8 cellular contexts compared by ENCODE assay signal in the genomic region with DNA sequence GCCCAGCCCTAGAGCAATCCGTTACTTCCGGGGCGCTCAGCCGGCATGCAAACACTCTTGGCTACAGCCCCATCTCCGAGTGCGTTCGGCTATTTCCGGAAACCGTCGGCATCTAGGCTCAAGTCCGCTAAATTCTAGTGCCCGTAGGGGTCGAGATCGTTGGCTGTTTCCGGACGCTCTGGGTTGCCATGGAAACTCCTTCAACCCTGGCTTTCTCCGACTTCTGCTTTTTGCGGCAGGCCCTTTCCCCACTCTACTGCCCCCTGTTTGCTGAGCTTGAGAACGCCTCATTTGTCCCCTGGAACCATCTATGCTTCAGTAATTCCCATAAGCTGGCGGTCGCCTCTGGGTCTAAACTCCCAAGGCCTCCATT. TPM values are rescaled to one million over a fixed set of nuclear protein-coding genes. Genes with fewer than 3 reads are reported as not detected.
DNase-seq lines count a peak whose midpoint lies in the region; ATAC-seq, FAIRE-seq and TF ChIP-seq lines count a peak whose summit lies in the region.

No MANE protein-coding gene starts in this region.

- H3K27ac ChIP-seq in right atrium auricular region (peak overlapping the region; percentile 97 to 99), prostate gland (peak overlapping the region; percentile 87 to 90)

- TF ChIP-seq CTCF in right atrium auricular region (IDR thresholded peaks at IDR 0.05) (peak; percentile 24 to 74), prostate gland (IDR thresholded peaks at IDR 0.05) (peak; percentile 28 to 64 (median 50))

- under 1% methylated on average over 21 of the region's 21 CpGs for WGBS in prostate gland

- no peaks in the 10 kb centered on the region for H3K27me3 ChIP-seq in right atrium auricular region
- no peaks in the 10 kb centered on the region for H3K27me3 ChIP-seq in prostate gland (replicated peaks; ENCODE audit: insufficient read depth)

- H3K36me3 ChIP-seq in right atrium auricular region (peaks cover 2% of the 10 kb centered on the region), prostate gland (no peaks in the 10 kb centered on the region)

- peak; percentile 79 for DNase-seq in NCI-H1436 treated with DMSO at 0.1 percent for 48 hours (lab: John Stamatoyannopoulos, UW)
- peak; percentile 91 to 98 (median 95) for DNase-seq in T-helper 1 cell
- DNase-seq in amygdala (lab: John Stamatoyannopoulos, UW), result peak; percentile 74 to 97 (median 90)
- DNase-seq in right atrium auricular region (ENCODE audit: low spot score), result peak; percentile 98
- peak; percentile 94 for DNase-seq in prostate gland (ENCODE audit: low spot score)
- peak; percentile 92 for DNase-seq in urothelium cell line (ENCODE audit: low spot score)

- H3K4me1 ChIP-seq in right atrium auricular region (peaks cover 0 to 27% of the 10 kb centered on the region in 2 donors), prostate gland (replicated peaks) (peaks cover 21% of the 10 kb centered on the region)

- no peaks in the 10 kb centered on the region for H3K9me3 ChIP-seq in right atrium auricular region
- H3K9me3 ChIP-seq in prostate gland, result no peaks in the 10 kb centered on the region

- FAIRE-seq in urothelium cell line (lab: Jason Lieb, UNC), result peak; percentile 20

- intact Hi-C loops in prostate gland (cut with DNase I), result loop anchor here (5.0 to 10.0 kb wide), 2 partner anchors 35 to 148 kb away; a partner anchor contains a TSS

- H3K4me3 ChIP-seq in right atrium auricular region, result peak overlapping the region; percentile 56 to 91
- peak overlapping the region; percentile 75 to 92 for H3K4me3 ChIP-seq in prostate gland

- ATAC-seq in HG02870 (IDR thresholded peaks at IDR 0.05; ENCODE audit: unreplicated experiment), result peak; percentile 61

- TF ChIP-seq POLR2A in GM15510 (IDR thresholded peaks at IDR 0.05; ENCODE audit: borderline replicate concordance, extremely low read depth, insufficient read length), result peak; percentile 53
- no peak for TF ChIP-seq POLR2A in prostate gland (IDR thresholded peaks at IDR 0.05)

RNA-seq across cellular contexts. Expression of a gene that starts 0.5 kb away (rescaled TPM):
- total RNA-seq in right atrium auricular region (10 to 100 TPM; 18.7 to 19.0 TPM), prostate gland (10 to 100 TPM; 41.3 to 71.6 TPM)

RNA-seq across cellular contexts. Expression of a gene that starts 21.2 kb away (rescaled TPM):
- total RNA-seq in right atrium auricular region, result 10 to 100 TPM in 1 of 2 donors, 1 to 10 TPM in 1; 8.1 to 43.2 TPM
- total RNA-seq in prostate gland, result 10 to 100 TPM; 20.9 to 22.5 TPM

RNA-seq across cellular contexts. Expression of a gene that starts 40.6 kb away (rescaled TPM):
- total RNA-seq in right atrium auricular region, result 10 to 100 TPM; 28.3 to 40.8 TPM
- 10 to 100 TPM in 1 of 2 donors, 1 to 10 TPM in 1; 8.5 to 21.1 TPM for total RNA-seq in prostate gland

RNA-seq across cellular contexts. Expression of a gene that starts 51.4 kb away (rescaled TPM):
- 10 to 100 TPM in 1 of 2 donors, 1 to 10 TPM in 1; 8.6 to 27.0 TPM for total RNA-seq in right atrium auricular region
- total RNA-seq in prostate gland, result 1 to 10 TPM; 2.5 to 6.0 TPM

RNA-seq across cellular contexts. Expression of a gene that starts 54.9 kb away (rescaled TPM):
- 1 to 10 TPM; 5.8 to 7.5 TPM for total RNA-seq in right atrium auricular region
- 10 to 100 TPM in 1 of 2 donors, 1 to 10 TPM in 1; 6.1 to 10.8 TPM for total RNA-seq in prostate gland

Comparison
In these comparisons a context has a peak if more than half of its experiments do, and no peak if none do; other contexts are left out.
1. Peak in every context shown above with its lines: DNase-seq, ATAC-seq, H3K4me3 ChIP-seq and H3K27ac ChIP-seq.